ENCODE assay signal across 8 cellular contexts in the genomic region with DNA sequence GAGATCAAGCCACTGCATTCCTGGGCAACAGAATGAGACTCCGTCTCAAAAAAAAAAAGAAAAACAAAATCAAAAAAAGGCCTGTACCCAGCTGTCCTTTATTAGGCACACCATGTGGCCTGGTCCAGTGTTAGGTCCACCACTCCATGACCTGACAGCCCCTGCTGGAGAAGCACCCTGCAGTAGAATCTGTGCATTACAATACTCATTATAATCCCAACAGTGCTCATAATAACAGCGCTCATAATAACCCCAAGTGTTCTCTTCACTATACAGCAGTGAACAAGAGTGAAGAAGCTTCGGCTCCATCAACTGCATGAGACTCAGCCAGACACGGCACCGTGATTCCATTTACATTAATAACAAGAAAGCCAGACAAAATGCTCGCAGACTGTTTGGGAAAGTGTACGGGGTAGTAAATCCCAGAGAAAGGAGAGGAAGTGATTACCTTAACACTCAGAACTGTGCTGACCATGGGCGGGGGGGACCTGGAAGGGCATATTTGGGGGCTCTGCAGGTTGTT. TPM values are rescaled to one million over a fixed set of nuclear protein-coding genes. Genes with fewer than 3 reads are reported as not detected.
DNase-seq lines count a peak whose midpoint lies in the region; ATAC-seq and TF ChIP-seq lines count a peak whose summit lies in the region.

No MANE protein-coding gene starts in this region.

- CTCF ChIA-PET in activated CD8-positive, alpha-beta T cell treated with anti-CD3 and anti-CD28 coated beads for 36 hours (lab: Charles Lee) = interaction anchor here (1.0 to 29.9 kb wide), 6 partner anchors 11 to 53 kb away, joined by 3 to 1168 read pairs (median 12); partner anchors contain the start of gene CDC42BPG
- CTCF ChIA-PET in activated CD8-positive, alpha-beta T cell treated with anti-CD3 and anti-CD28 coated beads, Interleukin-2, amount 10 ng/mL, durations not matched to agents 7 days and 5 days (lab: Charles Lee) = interaction anchor here (1.1 to 15.3 kb wide), 6 partner anchors 11 to 126 kb away, joined by 3 to 491 read pairs (median 42); partner anchors contain the start of genes ARL2, CDC42BPG and EHD1

- no peaks in the 10 kb centered on the region for H3K9me3 Mint-ChIP-seq in activated CD8-positive, alpha-beta T cell treated with anti-CD3 and anti-CD28 coated beads for 36 hours
- H3K9me3 Mint-ChIP-seq in activated CD8-positive, alpha-beta T cell treated with anti-CD3 and anti-CD28 coated beads, Interleukin-2, amount 10 ng/mL, durations not matched to agents 7 days and 5 days (ENCODE audit: insufficient read depth) = no peaks in the 10 kb centered on the region
- H3K9me3 Mint-ChIP-seq in stimulated activated naive CD8-positive, alpha-beta T cell treated with anti-CD3 and anti-CD28 coated beads, Interleukin-15, amount 100 ng/mL, for 72 hours = no peaks in the 10 kb centered on the region

- H2AFZ ChIP-seq in hepatocyte = peak overlapping the region; percentile 10

- H3K27ac Mint-ChIP-seq in activated CD8-positive, alpha-beta T cell treated with anti-CD3 and anti-CD28 coated beads for 36 hours = peak overlapping the region; percentile 10
- H3K27ac Mint-ChIP-seq in activated CD8-positive, alpha-beta T cell treated with anti-CD3 and anti-CD28 coated beads, Interleukin-2, amount 10 ng/mL, durations not matched to agents 7 days and 5 days = no peak overlapping the region
- H3K27ac Mint-ChIP-seq in stimulated activated naive CD8-positive, alpha-beta T cell treated with anti-CD3 and anti-CD28 coated beads, Interleukin-15, amount 100 ng/mL, for 72 hours = no peak overlapping the region

- H3K36me3 Mint-ChIP-seq in activated CD8-positive, alpha-beta T cell treated with anti-CD3 and anti-CD28 coated beads for 36 hours (ENCODE audit: low read depth) = no peaks in the 10 kb centered on the region
- H3K36me3 Mint-ChIP-seq in activated CD8-positive, alpha-beta T cell treated with anti-CD3 and anti-CD28 coated beads, Interleukin-2, amount 10 ng/mL, durations not matched to agents 7 days and 5 days (ENCODE audit: low read depth) = no peaks in the 10 kb centered on the region

- POLR2A ChIA-PET in activated CD8-positive, alpha-beta T cell treated with anti-CD3 and anti-CD28 coated beads for 36 hours (lab: Charles Lee) = interaction anchor here (0.7 to 5.6 kb wide), 6 partner anchors 12 to 39 kb away, joined by 3 to 51 read pairs (median 6); no protein-coding TSS in a partner anchor
- POLR2A ChIA-PET in activated CD8-positive, alpha-beta T cell treated with anti-CD3 and anti-CD28 coated beads, Interleukin-2, amount 10 ng/mL, durations not matched to agents 7 days and 5 days (lab: Charles Lee) = interaction anchor here (1.1 to 2.1 kb wide), 5 partner anchors 8 to 39 kb away, joined by 3 to 11 read pairs (median 4); no protein-coding TSS in a partner anchor

- peak overlapping the region; percentile 92 for H3K27ac ChIP-seq in hepatocyte

- peaks cover 38% of the 10 kb centered on the region for H3K4me1 Mint-ChIP-seq in activated CD8-positive, alpha-beta T cell treated with anti-CD3 and anti-CD28 coated beads for 36 hours (ENCODE audit: low read depth)
- H3K4me1 Mint-ChIP-seq in activated CD8-positive, alpha-beta T cell treated with anti-CD3 and anti-CD28 coated beads, Interleukin-2, amount 10 ng/mL, durations not matched to agents 7 days and 5 days (ENCODE audit: low read depth) = peaks cover 46% of the 10 kb centered on the region
- H3K4me1 Mint-ChIP-seq in stimulated activated naive CD8-positive, alpha-beta T cell treated with anti-CD3 and anti-CD28 coated beads, Interleukin-15, amount 100 ng/mL, for 72 hours = peaks cover 51% of the 10 kb centered on the region

- no peaks in the 10 kb centered on the region for H3K27me3 Mint-ChIP-seq in activated CD8-positive, alpha-beta T cell treated with anti-CD3 and anti-CD28 coated beads for 36 hours
- no peaks in the 10 kb centered on the region for H3K27me3 Mint-ChIP-seq in activated CD8-positive, alpha-beta T cell treated with anti-CD3 and anti-CD28 coated beads, Interleukin-2, amount 10 ng/mL, durations not matched to agents 7 days and 5 days (ENCODE audit: low read depth)
- no peaks in the 10 kb centered on the region for H3K27me3 Mint-ChIP-seq in stimulated activated naive CD8-positive, alpha-beta T cell treated with anti-CD3 and anti-CD28 coated beads, Interleukin-15, amount 100 ng/mL, for 72 hours

- no peaks in the 10 kb centered on the region for H3K36me3 ChIP-seq in hepatocyte (replicated peaks; ENCODE audit: insufficient read depth, low read depth)

- no peak for DNase-seq in activated CD8-positive, alpha-beta T cell treated with anti-CD3 and anti-CD28 coated beads for 36 hours
- no peak for DNase-seq in activated CD8-positive, alpha-beta T cell treated with anti-CD3 and anti-CD28 coated beads, Interleukin-2, amount 10 ng/mL, durations not matched to agents 7 days and 5 days
- DNase-seq in OCI-M1 (lab: John Stamatoyannopoulos, UW) (peak; percentile 39), hepatocyte (ENCODE audit: low spot score) (no peak), NCI-H774 (lab: John Stamatoyannopoulos, UW) (no peak), NCI-H2171 (lab: John Stamatoyannopoulos, UW) (no peak), dermis blood vessel endothelial cell (no peak)
- no peak for DNase-seq in stimulated activated naive CD8-positive, alpha-beta T cell treated with anti-CD3 and anti-CD28 coated beads, Interleukin-15, amount 100 ng/mL, for 72 hours

- intact Hi-C loops in activated CD8-positive, alpha-beta T cell treated with anti-CD3 and anti-CD28 coated beads for 36 hours (cut with micrococcal nuclease) = no loop called here

- TF ChIP-seq CTCF in activated CD8-positive, alpha-beta T cell treated with anti-CD3 and anti-CD28 coated beads for 36 hours (IDR thresholded peaks at IDR 0.05) = no peak
- no peak for TF ChIP-seq CTCF in hepatocyte (IDR thresholded peaks at IDR 0.05; ENCODE audit: poor library complexity)

- no peaks in the 10 kb centered on the region for H4K20me1 ChIP-seq in hepatocyte (ENCODE audit: insufficient read depth, poor library complexity, severe bottlenecking)

- peak overlapping the region; percentile 71 for H3K4me2 ChIP-seq in hepatocyte

- no peak overlapping the region for H3K4me3 ChIP-seq in hepatocyte

- WGBS in hepatocyte (ENCODE audit: low lambda C conversion rate, missing lambda C conversion rate) = 75% methylated on average over 8 of the region's 8 CpGs

- no peaks in the 10 kb centered on the region for H3K9me2 ChIP-seq in hepatocyte (replicated peaks; ENCODE audit: insufficient read depth)

- no peak overlapping the region for H3K4me3 Mint-ChIP-seq in activated CD8-positive, alpha-beta T cell treated with anti-CD3 and anti-CD28 coated beads for 36 hours
- H3K4me3 Mint-ChIP-seq in activated CD8-positive, alpha-beta T cell treated with anti-CD3 and anti-CD28 coated beads, Interleukin-2, amount 10 ng/mL, durations not matched to agents 7 days and 5 days = no peak overlapping the region
- H3K4me3 Mint-ChIP-seq in stimulated activated naive CD8-positive, alpha-beta T cell treated with anti-CD3 and anti-CD28 coated beads, Interleukin-15, amount 100 ng/mL, for 72 hours = peak overlapping the region; percentile 54 to 56

- peaks cover 38% of the 10 kb centered on the region for H3K4me1 ChIP-seq in hepatocyte (ENCODE audit: insufficient read depth)

- H3K27me3 ChIP-seq in hepatocyte = no peaks in the 10 kb centered on the region

- H3K79me2 ChIP-seq in hepatocyte = peaks cover 15% of the 10 kb centered on the region

- H3K9me3 ChIP-seq in hepatocyte (ENCODE audit: low read depth) = no peaks in the 10 kb centered on the region

- ATAC-seq in activated CD8-positive, alpha-beta T cell treated with anti-CD3 and anti-CD28 coated beads for 36 hours = no peak
- no peak for ATAC-seq in activated CD8-positive, alpha-beta T cell treated with anti-CD3 and anti-CD28 coated beads, Interleukin-2, amount 10 ng/mL, durations not matched to agents 7 days and 5 days
- ATAC-seq in stimulated activated naive CD8-positive, alpha-beta T cell treated with anti-CD3 and anti-CD28 coated beads, Interleukin-15, amount 100 ng/mL, for 72 hours = no peak

RNA-seq across cellular contexts. Expression of gene EHD1, which starts 8.9 kb away (rescaled TPM):
- 10 to 100 TPM; 60.3 to 65.1 TPM for total RNA-seq in activated CD8-positive, alpha-beta T cell treated with anti-CD3 and anti-CD28 coated beads for 36 hours
- total RNA-seq in activated CD8-positive, alpha-beta T cell treated with anti-CD3 and anti-CD28 coated beads, Interleukin-2, amount 10 ng/mL, durations not matched to agents 7 days and 5 days = 100 to 1,000 TPM; 145 to 150 TPM
- total RNA-seq in hepatocyte = 44.8 and 52.4 TPM in 2 replicates
- polyA plus RNA-seq in hepatocyte = 66.6 and 69.5 TPM in 2 replicates
- 75.9 and 125 TPM in 2 replicates for total RNA-seq in dermis blood vessel endothelial cell

RNA-seq across cellular contexts. Expression of gene ATG2A, which starts 29.7 kb away (rescaled TPM):
- 10 to 100 TPM; 17.1 to 17.5 TPM for total RNA-seq in activated CD8-positive, alpha-beta T cell treated with anti-CD3 and anti-CD28 coated beads for 36 hours
- total RNA-seq in activated CD8-positive, alpha-beta T cell treated with anti-CD3 and anti-CD28 coated beads, Interleukin-2, amount 10 ng/mL, durations not matched to agents 7 days and 5 days = 10 to 100 TPM; 20.6 to 23.1 TPM
- total RNA-seq in hepatocyte (16.4 and 18.1 TPM in 2 replicates), dermis blood vessel endothelial cell (17.7 and 24.8 TPM in 2 replicates)
- 11.7 and 17.0 TPM in 2 replicates for polyA plus RNA-seq in hepatocyte

RNA-seq across cellular contexts. Expression of gene PPP2R5B, which starts 37.2 kb away (rescaled TPM):
- total RNA-seq in activated CD8-positive, alpha-beta T cell treated with anti-CD3 and anti-CD28 coated beads for 36 hours = 10 to 100 TPM; 20.2 to 21.2 TPM
- total RNA-seq in activated CD8-positive, alpha-beta T cell treated with anti-CD3 and anti-CD28 coated beads, Interleukin-2, amount 10 ng/mL, durations not matched to agents 7 days and 5 days = 10 to 100 TPM; 13.7 to 14.0 TPM
- total RNA-seq in hepatocyte (15.8 and 16.9 TPM in 2 replicates), dermis blood vessel endothelial cell (14.1 and 15.0 TPM in 2 replicates)
- 16.2 and 19.5 TPM in 2 replicates for polyA plus RNA-seq in hepatocyte

RNA-seq across cellular contexts. Expression of gene CDC42BPG, which starts 42.8 kb away (rescaled TPM):
- total RNA-seq in activated CD8-positive, alpha-beta T cell treated with anti-CD3 and anti-CD28 coated beads for 36 hours = under 1 TPM; 0.31 to 0.61 TPM
- 1 to 10 TPM in 1 of 2 experiments, under 1 TPM in 1; 0.61 to 1.2 TPM for total RNA-seq in activated CD8-positive, alpha-beta T cell treated with anti-CD3 and anti-CD28 coated beads, Interleukin-2, amount 10 ng/mL, durations not matched to agents 7 days and 5 days
- 6.5 and 8.4 TPM in 2 replicates for total RNA-seq in hepatocyte
- polyA plus RNA-seq in hepatocyte = 3.1 and 5.5 TPM in 2 replicates
- 0.34 and 0.37 TPM in 2 replicates for total RNA-seq in dermis blood vessel endothelial cell

RNA-seq across cellular contexts. Expression of gene GPHA2, which starts 48.4 kb away (rescaled TPM):
- total RNA-seq in activated CD8-positive, alpha-beta T cell treated with anti-CD3 and anti-CD28 coated beads for 36 hours = not detected
- not detected for total RNA-seq in activated CD8-positive, alpha-beta T cell treated with anti-CD3 and anti-CD28 coated beads, Interleukin-2, amount 10 ng/mL, durations not matched to agents 7 days and 5 days
- total RNA-seq in hepatocyte (2.0 TPM in 1 of 2 replicates, not detected in the other), dermis blood vessel endothelial cell (not detected in 2 replicates)
- not detected in 2 replicates for polyA plus RNA-seq in hepatocyte

Comparison
In these comparisons a context has a peak if more than half of its experiments do, and no peak if none do; other contexts are left out.
1. H3K4me3 Mint-ChIP-seq: peak in stimulated activated naive CD8-positive, alpha-beta T cell treated with anti-CD3 and anti-CD28 coated beads, Interleukin-15, amount 100 ng/mL, for 72 hours (2 of 2); none in activated CD8-positive, alpha-beta T cell treated with anti-CD3 and anti-CD28 coated beads for 36 hours (single experiment) and activated CD8-positive, alpha-beta T cell treated with anti-CD3 and anti-CD28 coated beads, Interleukin-2, amount 10 ng/mL, durations not matched to agents 7 days and 5 days (single experiment).